In genomic region chr1:230376296-230376695, GRCh38 we compare ENCODE assay signal across 21 cellular contexts. TPM values are rescaled to one million over a fixed set of nuclear protein-coding genes. Genes with fewer than 3 reads are reported as not detected.
"Had no signal": no experiment of that assay in that cellular context is flagged by ENCODE, and none has a peak within 500 bp of the region (broad histone marks: within the 10 kb centered on the region; RNA-seq: fewer than 3 reads in every experiment).

No MANE protein-coding gene starts in this region.

- H3K4me3 Mint-ChIP-seq: activated B cell treated with CpG ODN at 0.5 μM for 24 hours; activated CD8-positive, alpha-beta T cell treated with anti-CD3 and anti-CD28 coated beads for 36 hours; activated naive CD4-positive, alpha-beta T cell treated with anti-CD3 and anti-CD28 coated beads, Interleukin-2, amount 50 U/mL, for 24 hours; activated T-cell treated with anti-CD3 and anti-CD28 coated beads, Interleukin-2, amount 50 U/mL, for 4 hours; nephron progenitor cell had no signal

- H3K27ac Mint-ChIP-seq: activated B cell treated with CpG ODN at 0.5 μM for 24 hours; activated CD8-positive, alpha-beta T cell treated with anti-CD3 and anti-CD28 coated beads for 36 hours; activated naive CD4-positive, alpha-beta T cell treated with anti-CD3 and anti-CD28 coated beads, Interleukin-2, amount 50 U/mL, for 24 hours; nephron progenitor cell had no signal

- H3K36me3 Mint-ChIP-seq: activated naive CD4-positive, alpha-beta T cell treated with anti-CD3 and anti-CD28 coated beads, Interleukin-2, amount 50 U/mL, for 24 hours had no signal

- H3K27ac ChIP-seq: adrenal gland, coronary artery, esophagus muscularis mucosa, pancreas, thoracic aorta had no signal

- DNase-seq: activated B cell treated with CpG ODN at 0.5 μM for 24 hours; activated CD4-positive, alpha-beta T cell treated with anti-CD3 and anti-CD28 coated beads for 48 hours; activated CD8-positive, alpha-beta T cell treated with anti-CD3 and anti-CD28 coated beads for 36 hours; activated effector memory CD4-positive, alpha-beta T cell treated with anti-CD3 and anti-CD28 coated beads, Interleukin-2, amount 50 U/mL, for 16 hours; activated T-cell treated with anti-CD3 and anti-CD28 coated beads, Interleukin-2, amount 50 U/mL, for 4 hours; adrenal gland; central memory CD4-positive, alpha-beta T cell; effector CD4-positive, alpha-beta T cell; mesendoderm; nephron progenitor cell; stimulated activated CD4-positive, alpha-beta T cell treated with anti-CD3 and anti-CD28 coated beads, Interleukin-15, amount 100 ng/mL, for 24 hours; stimulated activated CD4-positive, alpha-beta T cell treated with anti-CD3 and anti-CD28 coated beads, Interleukin-4, amount 100 ng/mL, for 4 hours; stimulated activated CD8-positive, alpha-beta memory T cell treated with anti-CD3 and anti-CD28 coated beads, Interleukin-4, amount 100 ng/mL, for 48 hours; stimulated activated naive CD8-positive, alpha-beta T cell treated with anti-CD3 and anti-CD28 coated beads, Interleukin-15, Interleukin-2, amounts not matched to agents 100 U/mL and 50 U/mL, for 24 hours; SW 1271 had no signal

- H3K4me1 Mint-ChIP-seq: activated B cell treated with CpG ODN at 0.5 μM for 24 hours; activated naive CD4-positive, alpha-beta T cell treated with anti-CD3 and anti-CD28 coated beads, Interleukin-2, amount 50 U/mL, for 24 hours; nephron progenitor cell had no signal

- ATAC-seq: activated CD8-positive, alpha-beta T cell treated with anti-CD3 and anti-CD28 coated beads for 36 hours; activated T-cell treated with anti-CD3 and anti-CD28 coated beads, Interleukin-2, amount 50 U/mL, for 4 hours; stimulated activated naive CD8-positive, alpha-beta T cell treated with anti-CD3 and anti-CD28 coated beads, Interleukin-15, Interleukin-2, amounts not matched to agents 100 U/mL and 50 U/mL, for 24 hours had no signal

RNA-seq across cellular contexts. Expression of gene PGBD5, which starts 49.8 kb away (rescaled TPM):
- total RNA-seq: activated B cell treated with CpG ODN at 0.5 μM for 24 hours; activated CD8-positive, alpha-beta T cell treated with anti-CD3 and anti-CD28 coated beads for 36 hours; T-helper 2 cell treated with Interferon-gamma antibody and Interleukin-4, amounts not matched to agents 100 ng/mL and 5 ng/mL, for 36 hours had no signal
